Comparison of ENCODE assay signal across 18 cellular contexts in genomic region chr3:180633722-180634121, GRCh38. TPM values are rescaled to one million over a fixed set of nuclear protein-coding genes. Genes with fewer than 3 reads are reported as not detected.
DNase-seq lines count a peak whose midpoint lies in the region; ATAC-seq and TF ChIP-seq lines count a peak whose summit lies in the region.
"Had no signal": no experiment of that assay in that cellular context is flagged by ENCODE, and none has a peak within 500 bp of the region (broad histone marks: within the 10 kb centered on the region; RNA-seq: fewer than 3 reads in every experiment).

No MANE protein-coding gene starts in this region.

- H3K27ac ChIP-seq in PC-3 (ENCODE audit: low read length) (no peak overlapping the region), adrenal gland (no peak overlapping the region)

- TF ChIP-seq CTCF in GM12865 (IDR thresholded peaks at IDR 0.05; ENCODE audit: insufficient read depth, low read depth, low read length, missing control alignments) = peak; percentile 33
- TF ChIP-seq CTCF in PC-3 (conservative IDR thresholded peaks at IDR 0.05; ENCODE audit: low read depth, low read length) = no peak
- TF ChIP-seq CTCF in adrenal gland (IDR thresholded peaks at IDR 0.05) = no peak

- H3K9me2 ChIP-seq in PC-3 (replicated peaks; ENCODE audit: low read length) = no peaks in the 10 kb centered on the region

- no peaks in the 10 kb centered on the region for H3K79me2 ChIP-seq in PC-3 (ENCODE audit: low read length)

- H3K27me3 ChIP-seq in PC-3 (ENCODE audit: low read length) = 0 out of 2 replicates have a peak, but pooled peaks cover under 1% of the 10 kb centered on the region
- H3K27me3 ChIP-seq in adrenal gland = no peaks in the 10 kb centered on the region

- 0 out of 2 replicates have a peak, but pooled peaks cover 5% of the 10 kb centered on the region for H4K20me1 ChIP-seq in PC-3 (ENCODE audit: low read length)

- H3K36me3 ChIP-seq in PC-3 (ENCODE audit: low read depth, low read length) = no peaks in the 10 kb centered on the region
- H3K36me3 ChIP-seq in adrenal gland (replicated peaks in 1 of 2) = no peaks in the 10 kb centered on the region

- intact Hi-C loops in PC-3 (cut with micrococcal nuclease) (loop anchor here (5.0 kb wide), 1 partner anchor 34 kb away; no protein-coding TSS in a partner anchor), adrenal gland (cut with DNase I) (no loop called here)

- H3K9ac ChIP-seq in PC-3 (ENCODE audit: low read length) = no peak overlapping the region

- no peaks in the 10 kb centered on the region for H3F3A ChIP-seq in PC-3 (ENCODE audit: low read length, unreplicated experiment)

- DNase-seq in GM12865 (ENCODE audit: low read depth) = peak; percentile 13
- DNase-seq in PC-3 = no peak
- peak; percentile 22 for DNase-seq in iPS-NIHi7 (ENCODE audit: extremely low spot score)
- DNase-seq in NCI-H526 treated with DMSO at 0.1 percent for 48 hours (lab: John Stamatoyannopoulos, UW) = no peak
- DNase-seq in adrenal gland = no peak
- DNase-seq in superior temporal gyrus (ENCODE audit: extremely low spot score) = no peak
- DNase-seq: activated CD4-positive, alpha-beta memory T cell treated with anti-CD3 and anti-CD28 coated beads for 36 hours; glutamatergic neuron; left cardiac atrium; naive thymus-derived CD4-positive, alpha-beta T cell; NCI-H446 treated with DMSO at 0.1 percent for 48 hours; stimulated activated CD4-positive, alpha-beta T cell treated with anti-CD3 and anti-CD28 coated beads, Interleukin-4, amount 100 ng/mL, for 24 hours had no signal

- no peak overlapping the region for H2AFZ ChIP-seq in PC-3 (ENCODE audit: low read length)

- no peak for TF ChIP-seq POLR2A in adrenal gland (IDR thresholded peaks at IDR 0.05)

- H3K4me3 ChIP-seq in GM12865 (ENCODE audit: low read depth, low read length) = no peak overlapping the region
- no peak overlapping the region for H3K4me3 ChIP-seq in PC-3 (ENCODE audit: low read length)
- H3K4me3 ChIP-seq in adrenal gland = no peak overlapping the region

- no peak overlapping the region for H3K4me2 ChIP-seq in PC-3 (ENCODE audit: low read length)

- H3K4me1 ChIP-seq in PC-3 (ENCODE audit: insufficient read depth, low read length) (no peaks in the 10 kb centered on the region), adrenal gland (replicated peaks in 1 of 2) (no peaks in the 10 kb centered on the region)

- H3K9me3 ChIP-seq in PC-3 (ENCODE audit: low read length) (no peaks in the 10 kb centered on the region), adrenal gland (replicated peaks in 1 of 3) (no peaks in the 10 kb centered on the region)

- BruUV-seq in PC-3 (replicated peaks; lab: Mats Ljungman, UMichigan) = no TSS peak

- 13 to 21% (median 18%) methylated on average over 1 to 2 of the region's 2 CpGs for WGBS in adrenal gland, 4 donors

- CTCF ChIA-PET in PC-3 (lab: Charles Lee) = no interaction called here

- ATAC-seq in GM21723 (IDR thresholded peaks at IDR 0.05; ENCODE audit: unreplicated experiment) (peak; percentile 54), PC-3 (peak; percentile 35; the same call in 1 of the 2 replicates), HG02852 (IDR thresholded peaks at IDR 0.05; ENCODE audit: unreplicated experiment) (no peak)
- ATAC-seq: left cardiac atrium; naive thymus-derived CD4-positive, alpha-beta T cell had no signal

- POLR2A ChIA-PET in PC-3 (lab: Charles Lee; ENCODE audit: unreplicated experiment) = interaction anchor here (0.6 kb wide), 1 partner anchor 1519 kb away, joined by 6 read pairs; no protein-coding TSS in a partner anchor

RNA-seq across cellular contexts. Expression of gene TTC14, which starts 31.8 kb away (rescaled TPM):
- total RNA-seq in PC-3 (2014; rRNA removed) = 17.2 and 18.0 TPM in 2 replicates
- 10 to 100 TPM; 18.9 to 44.1 (median 29.9) TPM for total RNA-seq in adrenal gland
- polyA plus RNA-seq in adrenal gland = 10 to 100 TPM; 15.3 to 41.7 (median 25.0) TPM

RNA-seq across cellular contexts. Expression of gene CCDC39, which starts 45.6 kb away (rescaled TPM):
- total RNA-seq in PC-3 (2014; rRNA removed) (0.04 TPM in 1 of 2 replicates, not detected in the other), adrenal gland (under 1 TPM in 2 of 8 donors, not detected in 6; 0.08 to 0.13 TPM)
- polyA plus RNA-seq in adrenal gland = under 1 TPM in 1 of 3 donors, not detected in 2; 0.37 TPM
- total RNA-seq: activated CD4-positive, alpha-beta memory T cell treated with anti-CD3 and anti-CD28 coated beads for 36 hours; activated T-helper 1 cell treated with anti-CD3 and anti-CD28 coated beads, Interleukin-12 subunit alpha, Interleukin-12 subunit beta, Interleukin-2, Interleukin-4 antibody, amounts not matched to agents 30 ng/mL and 10 ng/mL and 1 ng/mL, durations not matched to agents 14 hours and 24 hours and 36 hours; Daoy; left cardiac atrium; naive thymus-derived CD4-positive, alpha-beta T cell; urinary bladder had no signal
- polyA plus RNA-seq: BJ; naive thymus-derived CD4-positive, alpha-beta T cell had no signal

Comparison
In these comparisons a context has a peak if more than half of its experiments do, and no peak if none do; other contexts are left out.
1. DNase-seq: peak in GM12865 (single experiment) and iPS-NIHi7 (single experiment); none in PC-3 (single experiment), NCI-H526 treated with DMSO at 0.1 percent for 48 hours (single experiment), adrenal gland (0 of 7) and superior temporal gyrus (single experiment).